13 cellular contexts compared by ENCODE assay signal in genomic region chr2:234826676-234827075, GRCh38.
"Had no signal": no experiment of that assay in that cellular context is flagged by ENCODE, and none has a peak within 500 bp of the region (broad histone marks: within the 10 kb centered on the region; RNA-seq: fewer than 3 reads in every experiment).

No MANE protein-coding gene starts in this region.

- H3K27ac ChIP-seq: heart left ventricle, ovary, right atrium auricular region, sigmoid colon had no signal

- H3K4me3 ChIP-seq: heart left ventricle, ovary, right atrium auricular region, sigmoid colon had no signal

- H3K4me1 ChIP-seq: right atrium auricular region had no signal

- H3K9me3 ChIP-seq: heart left ventricle, ovary, right atrium auricular region, sigmoid colon had no signal

- ATAC-seq: heart left ventricle; naive thymus-derived CD4-positive, alpha-beta T cell had no signal

- DNase-seq: endodermal cell; erythroblast; heart left ventricle; hypothalamus; kidney glomerular epithelial cell; naive thymus-derived CD4-positive, alpha-beta T cell; nucleus accumbens; ovary; sigmoid colon; small intestine; stimulated activated CD4-positive, alpha-beta T cell treated with anti-CD3 and anti-CD28 coated beads, Interleukin-2, amount 100 ng/mL, for 48 hours; stimulated activated naive CD4-positive, alpha-beta T cell treated with Interleukin-2 at 50 U/mL for 16 hours had no signal

- H3K27me3 ChIP-seq: heart left ventricle, ovary, right atrium auricular region, sigmoid colon had no signal

- H3K36me3 ChIP-seq: heart left ventricle, ovary, right atrium auricular region, sigmoid colon had no signal
